Comparison of ENCODE assay signal across 14 cellular contexts in genomic region chr2:7868836-7869235, GRCh38.
A peak's percentile ranks its signal among the peaks of the same experiment; 100 is the strongest.
DNase-seq lines count a peak whose midpoint lies in the region; ATAC-seq and TF ChIP-seq lines count a peak whose summit lies in the region.
"Had no signal": no experiment of that assay in that cellular context is flagged by ENCODE, and none has a peak within 500 bp of the region (broad histone marks: within the 10 kb centered on the region; RNA-seq: fewer than 3 reads in every experiment).

No MANE protein-coding gene starts in this region.

- ATAC-seq in GM21515 (IDR thresholded peaks at IDR 0.05; ENCODE audit: unreplicated experiment) (no peak), gastrocnemius medialis (no peak), SK-N-SH treated with all-trans-retinoic acid at 6 μM for 48 hours (no peak)
- ATAC-seq: HCT116, HepG2 had no signal

- peak overlapping the region; percentile 7 for H3K9ac ChIP-seq in Loucy (ENCODE audit: low read depth, low read length, poor library complexity, severe bottlenecking)

- TF ChIP-seq POLR2A in esophagus muscularis mucosa (IDR thresholded peaks at IDR 0.05; ENCODE audit: low read depth) (no peak), gastrocnemius medialis (IDR thresholded peaks at IDR 0.05) (no peak)

- no peak overlapping the region for H2AFZ ChIP-seq in Loucy (ENCODE audit: low read length)

- H3K36me3 ChIP-seq in DOHH2 (ENCODE audit: control insufficient read depth, low read length) = peaks cover 4% of the 10 kb centered on the region; the same call in 1 of the 2 replicates
- H3K36me3 ChIP-seq in Loucy (ENCODE audit: insufficient read depth, low read length) = no peaks in the 10 kb centered on the region
- no peaks in the 10 kb centered on the region for H3K36me3 ChIP-seq in esophagus muscularis mucosa
- H3K36me3 ChIP-seq in gastrocnemius medialis = no peaks in the 10 kb centered on the region

- no peaks in the 10 kb centered on the region for H3K27me3 ChIP-seq in DOHH2 (ENCODE audit: control insufficient read depth, low read length)
- no peaks in the 10 kb centered on the region for H3K27me3 ChIP-seq in Loucy (ENCODE audit: insufficient read depth, low read length, poor library complexity, severe bottlenecking)
- no peaks in the 10 kb centered on the region for H3K27me3 ChIP-seq in esophagus muscularis mucosa
- no peaks in the 10 kb centered on the region for H3K27me3 ChIP-seq in gastrocnemius medialis

- H3K4me3 ChIP-seq in DOHH2 (ENCODE audit: low read length) (peak overlapping the region; percentile 54; the same call in 1 of the 2 replicates), Loucy (ENCODE audit: low read length, poor library complexity, severe bottlenecking) (peak overlapping the region; percentile 30), esophagus muscularis mucosa (no peak overlapping the region), gastrocnemius medialis (no peak overlapping the region)

- TF ChIP-seq EP300 in esophagus muscularis mucosa (IDR thresholded peaks at IDR 0.05) = no peak

- H3K79me2 ChIP-seq in DOHH2 (ENCODE audit: control insufficient read depth, low read length) (no peaks in the 10 kb centered on the region), Loucy (ENCODE audit: insufficient read depth, low read length) (no peaks in the 10 kb centered on the region)

- TF ChIP-seq CTCF in DOHH2 (IDR thresholded peaks at IDR 0.05; ENCODE audit: low read depth, low read length, poor library complexity, severe bottlenecking) (no peak), Loucy (conservative IDR thresholded peaks at IDR 0.05; ENCODE audit: low read length) (no peak), esophagus muscularis mucosa (IDR thresholded peaks at IDR 0.05) (no peak), gastrocnemius medialis (IDR thresholded peaks at IDR 0.05 in 4 of 5, conservative IDR thresholded peaks at IDR 0.05 in 1 of 5) (no peak)

- DNase-seq in esophagus muscularis mucosa (ENCODE audit: extremely low spot score) (peak; percentile 10), gastrocnemius medialis (no peak), KBM-7 (no peak)
- DNase-seq: CD4-positive, alpha-beta memory T cell; COR-L47; DMS79 treated with DMSO at 0.1 percent for 48 hours; GF-D8 had no signal

- WGBS in esophagus muscularis mucosa = 79% methylated on average over 6 of the region's 6 CpGs

- H3F3A ChIP-seq in DOHH2 (ENCODE audit: control insufficient read depth, insufficient read depth) (peaks cover 15% of the 10 kb centered on the region), Loucy (ENCODE audit: low read depth) (no peaks in the 10 kb centered on the region)

- in situ Hi-C loops in gastrocnemius medialis (cut with MboI; ENCODE audit: low sequenced_read_pairs in 4 of 4) (no loop called here), KBM-7 (cut with MboI; ENCODE audit: low pct_unique_long_range_greater_than_20kb, low sequenced_read_pairs) (no loop called here)

- no peaks in the 10 kb centered on the region for H3K9me2 ChIP-seq in DOHH2 (replicated peaks; ENCODE audit: control insufficient read depth, low read length)
- no peaks in the 10 kb centered on the region for H3K9me2 ChIP-seq in Loucy (replicated peaks; ENCODE audit: low read depth, low read length)

- H3K9me3 ChIP-seq in DOHH2 (ENCODE audit: control insufficient read depth, insufficient read depth, low read length) (peaks cover 4% of the 10 kb centered on the region; the same call in 1 of the 2 replicates), Loucy (ENCODE audit: insufficient read depth, low read depth, low read length) (no peaks in the 10 kb centered on the region), esophagus muscularis mucosa (no peaks in the 10 kb centered on the region), gastrocnemius medialis (no peaks in the 10 kb centered on the region)

- H4K20me1 ChIP-seq in DOHH2 (ENCODE audit: control insufficient read depth, insufficient read depth, low read depth, low read length) (no peaks in the 10 kb centered on the region), Loucy (ENCODE audit: insufficient read depth, low read length, poor library complexity, severe bottlenecking) (no peaks in the 10 kb centered on the region)

- H3K27ac ChIP-seq in DOHH2 (ENCODE audit: low read depth, low read length) (peak overlapping the region; percentile 77; the same call in 1 of the 2 replicates), esophagus muscularis mucosa (replicated peaks in 1 of 4) (no peak overlapping the region), gastrocnemius medialis (no peak overlapping the region)
- H3K27ac ChIP-seq: C4-2B had no signal

- intact Hi-C loops in esophagus muscularis mucosa (cut with DNase I) (no loop called here), gastrocnemius medialis (cut with DNase I; ENCODE audit: low total_unique reads) (no loop called here)

- H3K4me2 ChIP-seq in DOHH2 (ENCODE audit: low read length) = peak overlapping the region; percentile 70
- peak overlapping the region; percentile 58 for H3K4me2 ChIP-seq in Loucy (ENCODE audit: low read depth, low read length, poor library complexity, severe bottlenecking)

- H3K4me1 ChIP-seq in DOHH2 (ENCODE audit: control insufficient read depth, low read length) (peaks cover 71% of the 10 kb centered on the region), Loucy (ENCODE audit: insufficient read depth, low read length, poor library complexity, severe bottlenecking) (peaks cover 39% of the 10 kb centered on the region), esophagus muscularis mucosa (no peaks in the 10 kb centered on the region), gastrocnemius medialis (no peaks in the 10 kb centered on the region)

TF ChIP-seq in SK-N-SH treated with all-trans-retinoic acid at 6 μM for 48 hours, 23 proteins besides CTCF, POLR2A, EP300 and RAD21:
- TF ChIP-seq ISL1 (CRISPR knock-in tag; IDR thresholded peaks at IDR 0.05) (no peak), TCF4 (CRISPR knock-in tag; IDR thresholded peaks at IDR 0.05; ENCODE audit: borderline replicate concordance) (no peak), CSDC2 (CRISPR knock-in tag; IDR thresholded peaks at IDR 0.05) (no peak), SNAI2 (CRISPR knock-in tag; IDR thresholded peaks at IDR 0.05) (no peak), ZFP30 (CRISPR knock-in tag; IDR thresholded peaks at IDR 0.05) (no peak), ZNF565 (CRISPR knock-in tag; conservative IDR thresholded peaks at IDR 0.05; ENCODE audit: low read depth) (no peak)
- TF ChIP-seq, protein P1, sequence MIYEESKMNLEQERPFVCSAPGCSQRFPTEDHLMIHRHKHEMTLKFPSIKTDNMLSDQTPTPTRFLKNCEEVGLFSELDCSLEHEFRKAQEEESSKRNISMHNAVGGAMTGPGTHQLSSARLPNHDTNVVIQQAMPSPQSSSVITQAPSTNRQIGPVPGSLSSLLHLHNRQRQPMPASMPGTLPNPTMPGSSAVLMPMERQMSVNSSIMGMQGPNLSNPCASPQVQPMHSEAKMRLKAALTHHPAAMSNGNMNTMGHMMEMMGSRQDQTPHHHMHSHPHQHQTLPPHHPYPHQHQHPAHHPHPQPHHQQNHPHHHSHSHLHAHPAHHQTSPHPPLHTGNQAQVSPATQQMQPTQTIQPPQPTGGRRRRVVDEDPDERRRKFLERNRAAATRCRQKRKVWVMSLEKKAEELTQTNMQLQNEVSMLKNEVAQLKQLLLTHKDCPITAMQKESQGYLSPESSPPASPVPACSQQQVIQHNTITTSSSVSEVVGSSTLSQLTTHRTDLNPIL (CRISPR knock-in tag; IDR thresholded peaks at IDR 0.05; ENCODE audit: low read depth) = no peak
- TF ChIP-seq, protein P2, sequence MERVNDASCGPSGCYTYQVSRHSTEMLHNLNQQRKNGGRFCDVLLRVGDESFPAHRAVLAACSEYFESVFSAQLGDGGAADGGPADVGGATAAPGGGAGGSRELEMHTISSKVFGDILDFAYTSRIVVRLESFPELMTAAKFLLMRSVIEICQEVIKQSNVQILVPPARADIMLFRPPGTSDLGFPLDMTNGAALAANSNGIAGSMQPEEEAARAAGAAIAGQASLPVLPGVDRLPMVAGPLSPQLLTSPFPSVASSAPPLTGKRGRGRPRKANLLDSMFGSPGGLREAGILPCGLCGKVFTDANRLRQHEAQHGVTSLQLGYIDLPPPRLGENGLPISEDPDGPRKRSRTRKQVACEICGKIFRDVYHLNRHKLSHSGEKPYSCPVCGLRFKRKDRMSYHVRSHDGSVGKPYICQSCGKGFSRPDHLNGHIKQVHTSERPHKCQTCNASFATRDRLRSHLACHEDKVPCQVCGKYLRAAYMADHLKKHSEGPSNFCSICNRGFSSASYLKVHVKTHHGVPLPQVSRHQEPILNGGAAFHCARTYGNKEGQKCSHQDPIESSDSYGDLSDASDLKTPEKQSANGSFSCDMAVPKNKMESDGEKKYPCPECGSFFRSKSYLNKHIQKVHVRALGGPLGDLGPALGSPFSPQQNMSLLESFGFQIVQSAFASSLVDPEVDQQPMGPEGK (CRISPR knock-in tag; IDR thresholded peaks at IDR 0.05; ENCODE audit: borderline replicate concordance) = no peak
- TF ChIP-seq, protein P3, sequence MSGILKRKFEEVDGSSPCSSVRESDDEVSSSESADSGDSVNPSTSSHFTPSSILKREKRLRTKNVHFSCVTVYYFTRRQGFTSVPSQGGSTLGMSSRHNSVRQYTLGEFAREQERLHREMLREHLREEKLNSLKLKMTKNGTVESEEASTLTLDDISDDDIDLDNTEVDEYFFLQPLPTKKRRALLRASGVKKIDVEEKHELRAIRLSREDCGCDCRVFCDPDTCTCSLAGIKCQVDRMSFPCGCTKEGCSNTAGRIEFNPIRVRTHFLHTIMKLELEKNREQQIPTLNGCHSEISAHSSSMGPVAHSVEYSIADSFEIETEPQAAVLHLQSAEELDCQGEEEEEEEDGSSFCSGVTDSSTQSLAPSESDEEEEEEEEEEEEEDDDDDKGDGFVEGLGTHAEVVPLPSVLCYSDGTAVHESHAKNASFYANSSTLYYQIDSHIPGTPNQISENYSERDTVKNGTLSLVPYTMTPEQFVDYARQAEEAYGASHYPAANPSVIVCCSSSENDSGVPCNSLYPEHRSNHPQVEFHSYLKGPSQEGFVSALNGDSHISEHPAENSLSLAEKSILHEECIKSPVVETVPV (CRISPR knock-in tag; IDR thresholded peaks at IDR 0.05) = no peak

Comparison
In these comparisons a context has a peak if more than half of its experiments do, and no peak if none do; other contexts are left out.
1. H3K4me3 ChIP-seq: peak in DOHH2 (single experiment) and Loucy (single experiment); none in esophagus muscularis mucosa (0 of 4) and gastrocnemius medialis (0 of 4).